2 cellular contexts compared by ENCODE assay signal in the genomic region with DNA sequence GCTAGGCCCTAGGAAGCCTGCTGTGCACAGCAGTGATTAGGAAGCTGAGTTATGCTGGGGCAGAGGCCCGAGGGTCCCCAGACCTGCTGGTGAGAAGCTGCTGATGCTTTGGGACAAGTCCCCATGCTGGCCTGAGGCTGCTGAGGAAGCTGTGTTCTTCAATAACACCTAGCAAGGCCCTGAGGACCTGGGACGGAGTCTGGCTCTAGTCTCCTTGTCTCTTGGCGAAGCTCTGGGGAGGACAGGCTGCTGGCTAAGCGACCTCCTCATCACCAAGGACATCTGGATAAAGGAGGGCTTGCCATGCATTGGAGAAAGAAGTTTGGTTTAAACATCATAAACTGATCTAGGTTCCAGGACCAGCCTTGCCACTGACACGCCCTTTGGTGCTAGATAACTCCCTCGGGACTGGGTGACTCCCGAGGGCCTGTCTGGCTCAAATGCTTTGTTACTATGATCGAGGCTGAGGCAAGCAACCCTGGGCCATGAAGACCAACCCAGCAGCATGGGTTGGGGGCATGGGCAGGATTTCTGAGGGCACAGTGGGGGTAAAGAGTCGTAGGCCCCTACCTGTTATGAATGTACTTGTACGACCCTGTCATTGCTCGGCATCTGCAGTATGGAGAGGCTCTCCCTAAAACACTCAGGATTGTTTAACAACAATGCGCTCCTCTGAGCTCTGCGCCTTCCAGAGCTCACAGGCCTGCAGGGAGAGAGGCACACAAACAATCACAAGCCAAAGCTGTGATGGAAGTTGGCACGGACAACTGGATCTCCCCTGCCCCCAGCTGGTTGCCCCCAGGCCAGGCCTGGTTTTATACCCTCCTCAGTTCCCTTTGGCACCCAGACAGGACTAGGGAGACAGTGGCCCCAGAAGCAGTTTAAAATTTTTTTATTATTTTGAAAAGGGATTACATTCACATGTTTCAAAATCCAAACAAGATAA.
TF ChIP-seq lines count a peak whose summit lies in the region.

No MANE protein-coding gene starts in this region.

TF ChIP-seq in HEK293, 187 proteins besides CTCF, POLR2A, EP300 and RAD21:
- TF ChIP-seq ZIC2 (tag by site-specific recombination; IDR thresholded peaks at IDR 0.05): peak; percentile 44; the same call in 1 of the 2 replicates
- no peak for TF ChIP-seq ZNF510 (tag by site-specific recombination; IDR thresholded peaks at IDR 0.05; ENCODE audit: insufficient replicate concordance)

TF ChIP-seq in H1, 55 proteins besides CTCF, POLR2A, EP300 and RAD21:
- TF ChIP-seq, protein P1, sequence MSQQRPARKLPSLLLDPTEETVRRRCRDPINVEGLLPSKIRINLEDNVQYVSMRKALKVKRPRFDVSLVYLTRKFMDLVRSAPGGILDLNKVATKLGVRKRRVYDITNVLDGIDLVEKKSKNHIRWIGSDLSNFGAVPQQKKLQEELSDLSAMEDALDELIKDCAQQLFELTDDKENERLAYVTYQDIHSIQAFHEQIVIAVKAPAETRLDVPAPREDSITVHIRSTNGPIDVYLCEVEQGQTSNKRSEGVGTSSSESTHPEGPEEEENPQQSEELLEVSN (IDR thresholded peaks at IDR 0.05): no peak
- TF ChIP-seq KDM5A (IDR thresholded peaks at IDR 0.05; ENCODE audit: low read length) (no peak), HDAC2 (IDR thresholded peaks at IDR 0.05; ENCODE audit: borderline replicate concordance in 1 of 2, low read depth in 2 of 2, low read length in 2 of 2) (no peak), RBBP5 (IDR thresholded peaks at IDR 0.05; ENCODE audit: borderline replicate concordance, low read depth, low read length) (no peak), SRF (IDR thresholded peaks at IDR 0.05; ENCODE audit: low read depth, low read length) (no peak), SAP30 (IDR thresholded peaks at IDR 0.05; ENCODE audit: insufficient read depth, insufficient replicate concordance, low read length) (no peak), TBP (IDR thresholded peaks at IDR 0.05; ENCODE audit: low read depth, low read length) (no peak), ASH2L (IDR thresholded peaks at IDR 0.05; ENCODE audit: low read length) (no peak), RNF2 (IDR thresholded peaks at IDR 0.05; ENCODE audit: borderline replicate concordance, low read depth, low read length, missing control alignments, poor library complexity, severe bottlenecking) (no peak), SUZ12 (IDR thresholded peaks at IDR 0.05; ENCODE audit: low read length) (no peak), CHD1 (IDR thresholded peaks at IDR 0.05; ENCODE audit: low read depth, low read length) (no peak), CTBP2 (IDR thresholded peaks at IDR 0.05; ENCODE audit: borderline replicate concordance, insufficient read depth, insufficient read length, low read length) (no peak), FOSL1 (IDR thresholded peaks at IDR 0.05; ENCODE audit: insufficient read depth, low read depth, low read length) (no peak), BRCA1 (IDR thresholded peaks at IDR 0.05; ENCODE audit: low read depth, low read length) (no peak), POLR2AphosphoS5 (IDR thresholded peaks at IDR 0.05; ENCODE audit: low read depth, low read length) (no peak), GABPA (IDR thresholded peaks at IDR 0.05; ENCODE audit: borderline replicate concordance, insufficient read depth, low read length) (no peak), CBX5 (IDR thresholded peaks at IDR 0.05; ENCODE audit: low read depth, low read length) (no peak)
- TF ChIP-seq, protein P2, sequence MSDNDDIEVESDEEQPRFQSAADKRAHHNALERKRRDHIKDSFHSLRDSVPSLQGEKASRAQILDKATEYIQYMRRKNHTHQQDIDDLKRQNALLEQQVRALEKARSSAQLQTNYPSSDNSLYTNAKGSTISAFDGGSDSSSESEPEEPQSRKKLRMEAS (IDR thresholded peaks at IDR 0.05): no peak
